ENCODE assay signal across 8 cellular contexts in genomic region chr11:69888671-69889076, GRCh38.
DNase-seq lines count a peak whose midpoint lies in the region; ATAC-seq and TF ChIP-seq lines count a peak whose summit lies in the region.

No MANE protein-coding gene starts in this region.

- no peak for DNase-seq in Right ventricle myocardium inferior (ENCODE audit: missing footprints)
- DNase-seq in cardiac septum (ENCODE audit: low spot score), result no peak
- peak; percentile 70 for DNase-seq in NCI-H2171 treated with DMSO at 0.1 percent for 48 hours (lab: John Stamatoyannopoulos, UW)
- DNase-seq in activated CD4-positive, alpha-beta T cell treated with anti-CD3 and anti-CD28 coated beads for 1 hour, result peak; percentile 49
- DNase-seq in cerebellar cortex (ENCODE audit: low spot score), result peak; percentile 80
- DNase-seq in left lung, result peak in 1 of 2 donors; percentile 72
- peak; percentile 21 to 58 (median 54) for DNase-seq in stimulated activated CD4-positive, alpha-beta T cell treated with anti-CD3 and anti-CD28 coated beads, TNF-alpha, amount 100 ng/mL, for 48 hours (ENCODE audit: low read depth in 3 of 3)

- no peak overlapping the region for H3K4me3 ChIP-seq in left lung

- no peaks in the 10 kb centered on the region for H3K36me3 ChIP-seq in left lung

- H3K27ac ChIP-seq in left lung, result no peak overlapping the region

- intact Hi-C loops in Right ventricle myocardium inferior (cut with DNase I), result loop anchor here (1.0 kb wide), 1 partner anchor 202 kb away; no protein-coding TSS in a partner anchor
- intact Hi-C loops in cardiac septum (cut with DNase I), result loop anchor here (2.0 kb wide), 1 partner anchor 202 kb away; no protein-coding TSS in a partner anchor
- intact Hi-C loops in left lung (cut with DNase I), result no loop called here

- peak; percentile 83 to 91 for TF ChIP-seq CTCF in left lung (IDR thresholded peaks at IDR 0.05)

- peaks cover 12 to 55% of the 10 kb centered on the region in 2 donors for H3K27me3 ChIP-seq in left lung

- H3K4me1 ChIP-seq in left lung, result no peaks in the 10 kb centered on the region

- no peaks in the 10 kb centered on the region for H3K9me3 ChIP-seq in left lung

- ATAC-seq in Right ventricle myocardium inferior (peak; percentile 24), left lung (peak; percentile 84), GM21360 (IDR thresholded peaks at IDR 0.05; ENCODE audit: unreplicated experiment) (no peak)

Comparison
In these comparisons a context has a peak if more than half of its experiments do, and no peak if none do; other contexts are left out.
1. DNase-seq: peak in NCI-H2171 treated with DMSO at 0.1 percent for 48 hours (single experiment), activated CD4-positive, alpha-beta T cell treated with anti-CD3 and anti-CD28 coated beads for 1 hour (single experiment), cerebellar cortex (single experiment) and stimulated activated CD4-positive, alpha-beta T cell treated with anti-CD3 and anti-CD28 coated beads, TNF-alpha, amount 100 ng/mL, for 48 hours (3 of 3); none in Right ventricle myocardium inferior (single experiment) and cardiac septum (single experiment).
2. intact Hi-C loops: an anchor here in Right ventricle myocardium inferior (1.0 kb wide) and cardiac septum (2.0 kb wide); none called in left lung.